In genomic region chr21:44931137-44931500, GRCh38 we compare ENCODE assay signal across 8 cellular contexts. TPM values are rescaled to one million over a fixed set of nuclear protein-coding genes. Genes with fewer than 3 reads are reported as not detected.
A peak's percentile ranks its signal among the peaks of the same experiment; 100 is the strongest.
DNase-seq lines count a peak whose midpoint lies in the region; ATAC-seq and TF ChIP-seq lines count a peak whose summit lies in the region.

No MANE protein-coding gene starts in this region.

- DNase-seq in AG10803 (ENCODE audit: low read depth) (peak; percentile 88), GM19240 (ENCODE audit: insufficient read length, low spot score) (peak; percentile 39), WTC11 (ENCODE audit: low spot score) (no peak), brain microvascular endothelial cell (no peak), NCI-H748 treated with DMSO at 0.1 percent for 48 hours (lab: John Stamatoyannopoulos, UW) (no peak)
- DNase-seq in NK-92 treated with Interleukin-12 subunit alpha and Interleukin-12 subunit beta, amount 100 ng/mL, for 24 hours (lab: John Stamatoyannopoulos, UW): no peak

- no peaks in the 10 kb centered on the region for H3K9me3 ChIP-seq in iPS-18c (ENCODE audit: control insufficient read depth, insufficient read depth, low read length)

- no peak for TF ChIP-seq CTCF in AG10803 (conservative IDR thresholded peaks at IDR 0.05; ENCODE audit: low read length)
- TF ChIP-seq CTCF in WTC11 (IDR thresholded peaks at IDR 0.05): no peak
- no peak for TF ChIP-seq CTCF in brain microvascular endothelial cell (IDR thresholded peaks at IDR 0.05; ENCODE audit: low read depth, low read length, missing control alignments)

- peak; percentile 10 for ATAC-seq in WTC11
- no peak for ATAC-seq in HG03175 (IDR thresholded peaks at IDR 0.05; ENCODE audit: unreplicated experiment)

- peaks cover 76% of the 10 kb centered on the region for H3K27me3 Mint-ChIP-seq in WTC11 (ENCODE audit: low read depth)

- H3K36me3 Mint-ChIP-seq in WTC11: no peaks in the 10 kb centered on the region

- in situ Hi-C loops in brain microvascular endothelial cell (cut with HindIII; ENCODE audit: low pct_ligation_motif_present, low sequenced_read_pairs): loop anchor here (25.0 kb wide), 1 partner anchor 206 kb away; no protein-coding TSS in a partner anchor

- peaks cover 41% of the 10 kb centered on the region for H3K4me1 Mint-ChIP-seq in WTC11

- no peaks in the 10 kb centered on the region for H3K9me3 Mint-ChIP-seq in WTC11

- peak overlapping the region; percentile 67 for H3K4me3 Mint-ChIP-seq in WTC11

- POLR2A ChIA-PET in WTC11 (lab: Charles Lee): no interaction called here

- peaks cover 54% of the 10 kb centered on the region for H3K27me3 ChIP-seq in brain microvascular endothelial cell (replicated peaks)

- H3K36me3 ChIP-seq in brain microvascular endothelial cell (replicated peaks): no peaks in the 10 kb centered on the region

- CTCF ChIA-PET in WTC11 (lab: Charles Lee): interaction anchor here (0.6 to 2.3 kb wide), 5 partner anchors 19 to 437 kb away, joined by 3 to 9 read pairs (median 5); partner anchors contain the start of gene POFUT2

- no peak overlapping the region for H3K27ac Mint-ChIP-seq in WTC11

- no peak overlapping the region for H3K27ac ChIP-seq in brain microvascular endothelial cell

- peak overlapping the region; percentile 46 for H3K4me3 ChIP-seq in AG10803 (ENCODE audit: low read length)
- peak overlapping the region; percentile 41 for H3K4me3 ChIP-seq in iPS-18c (ENCODE audit: insufficient read depth, low read depth, low read length)
- no peak overlapping the region for H3K4me3 ChIP-seq in brain microvascular endothelial cell (ENCODE audit: low read depth, low read length)

TF ChIP-seq in WTC11, 78 proteins besides CTCF, POLR2A, EP300 and RAD21:
- TF ChIP-seq FOXJ3 (CRISPR knock-in tag; IDR thresholded peaks at IDR 0.05; ENCODE audit: borderline replicate concordance) (no peak), ZSCAN18 (CRISPR knock-in tag; IDR thresholded peaks at IDR 0.05) (no peak), ATF1 (CRISPR knock-in tag; IDR thresholded peaks at IDR 0.05) (no peak), NR3C1 (CRISPR knock-in tag; conservative IDR thresholded peaks at IDR 0.05; ENCODE audit: low read depth) (no peak), JUN (CRISPR knock-in tag; IDR thresholded peaks at IDR 0.05) (no peak), GRHL2 (CRISPR knock-in tag; IDR thresholded peaks at IDR 0.05; ENCODE audit: insufficient replicate concordance, severe bottlenecking) (no peak), JAZF1 (CRISPR knock-in tag; IDR thresholded peaks at IDR 0.05) (no peak), TCF7 (CRISPR knock-in tag; IDR thresholded peaks at IDR 0.05; ENCODE audit: low read depth) (no peak), ZNF512 (CRISPR knock-in tag; IDR thresholded peaks at IDR 0.05; ENCODE audit: borderline replicate concordance) (no peak), KAT7 (CRISPR knock-in tag; IDR thresholded peaks at IDR 0.05; ENCODE audit: borderline replicate concordance) (no peak), ZNF263 (CRISPR knock-in tag; IDR thresholded peaks at IDR 0.05; ENCODE audit: low read depth) (no peak), ZNF532 (CRISPR knock-in tag; IDR thresholded peaks at IDR 0.05; ENCODE audit: borderline replicate concordance) (no peak), NFE2L1 (CRISPR knock-in tag; IDR thresholded peaks at IDR 0.05) (no peak), FOXK1 (CRISPR knock-in tag; IDR thresholded peaks at IDR 0.05) (no peak), ZNF416 (CRISPR knock-in tag; IDR thresholded peaks at IDR 0.05) (no peak), STAT6 (CRISPR knock-in tag; conservative IDR thresholded peaks at IDR 0.05; ENCODE audit: low read depth) (no peak)
TF ChIP-seq in WTC11: peak in this region for 0.

RNA-seq across cellular contexts. Expression of gene SLX9, which starts 8.7 kb away (rescaled TPM):
- total RNA-seq in WTC11 (2021): 72.8 to 81.0 TPM (median 77.2 TPM) in 3 replicates

RNA-seq across cellular contexts. Expression of gene ITGB2, which starts 10.4 kb away (rescaled TPM):
- 1.0 to 1.5 TPM (median 1.5 TPM) in 3 replicates for total RNA-seq in WTC11 (2021)

RNA-seq across cellular contexts. Expression of gene PTTG1IP, which starts 57.6 kb away (rescaled TPM):
- 96.0 to 117 TPM (median 112 TPM) in 3 replicates for total RNA-seq in WTC11 (2021)

Comparison
In these comparisons a context has a peak if more than half of its experiments do, and no peak if none do; other contexts are left out.
1. DNase-seq: peak in AG10803 (single experiment) and GM19240 (single experiment); none in WTC11 (single experiment), NK-92 treated with Interleukin-12 subunit alpha and Interleukin-12 subunit beta, amount 100 ng/mL, for 24 hours (single experiment), brain microvascular endothelial cell (single experiment) and NCI-H748 treated with DMSO at 0.1 percent for 48 hours (single experiment).